17 cellular contexts compared by ENCODE assay signal in the genomic region with DNA sequence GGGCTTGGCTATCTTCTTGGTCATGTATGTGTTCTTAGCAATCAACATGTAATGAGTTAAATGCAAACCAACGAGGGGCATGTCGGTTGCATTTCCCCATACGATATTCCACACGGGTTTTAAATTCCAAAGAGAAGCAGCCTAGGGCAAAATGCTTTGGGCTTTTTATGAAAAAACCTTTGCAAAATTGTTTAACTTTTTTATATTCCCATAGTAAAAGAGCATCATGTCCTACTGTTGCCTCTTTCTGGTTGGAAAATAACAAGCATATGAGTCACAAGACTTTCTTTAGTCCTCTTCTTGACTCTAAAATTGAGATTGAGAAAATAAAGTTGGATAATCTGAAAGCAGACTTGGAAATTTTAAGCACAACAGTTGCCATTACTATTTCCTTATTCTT. TPM values are rescaled to one million over a fixed set of nuclear protein-coding genes. Genes with fewer than 3 reads are reported as not detected.
"Had no signal": no experiment of that assay in that cellular context is flagged by ENCODE, and none has a peak within 500 bp of the region (broad histone marks: within the 10 kb centered on the region; RNA-seq: fewer than 3 reads in every experiment).

No MANE protein-coding gene starts in this region.

- H3K4me1 Mint-ChIP-seq: activated CD4-positive, alpha-beta memory T cell treated with anti-CD3 and anti-CD28 coated beads, Interleukin-2, amount 10 ng/mL, durations not matched to agents 7 days and 5 days had no signal

- H3K9me3 Mint-ChIP-seq: activated CD4-positive, alpha-beta memory T cell treated with anti-CD3 and anti-CD28 coated beads, Interleukin-2, amount 10 ng/mL, durations not matched to agents 7 days and 5 days; activated T-cell treated with anti-CD3 and anti-CD28 coated beads, Interleukin-2, amount 50 U/mL, for 4 hours; mesothelial cell of epicardium; neural crest cell had no signal

- H3K27ac ChIP-seq: body of pancreas, coronary artery, lower lobe of right lung, thoracic aorta had no signal

- DNase-seq: activated CD4-positive, alpha-beta memory T cell treated with anti-CD3 and anti-CD28 coated beads, Interleukin-2, amount 10 ng/mL, durations not matched to agents 7 days and 5 days; activated CD4-positive, alpha-beta T cell treated with anti-CD3 and anti-CD28 coated beads for 4 hours; activated effector memory CD4-positive, alpha-beta T cell treated with anti-CD3 and anti-CD28 coated beads, Interleukin-2, amount 50 U/mL, for 16 hours; activated T-cell treated with anti-CD3 and anti-CD28 coated beads, Interleukin-2, amount 50 U/mL, for 4 hours; amygdala; central memory CD4-positive, alpha-beta T cell; foreskin fibroblast; lower lobe of right lung; stimulated activated CD4-positive, alpha-beta T cell treated with anti-CD3 and anti-CD28 coated beads, Interleukin-2, amount 100 ng/mL, for 24 hours; T-helper 17 cell had no signal

- ATAC-seq: activated naive CD4-positive, alpha-beta T cell treated with anti-CD3 and anti-CD28 coated beads, Interleukin-2, amount 50 U/mL, for 72 hours; activated T-cell treated with anti-CD3 and anti-CD28 coated beads, Interleukin-2, amount 50 U/mL, for 4 hours; body of pancreas; lower lobe of right lung; T-helper 17 cell had no signal

- H3K4me3 Mint-ChIP-seq: activated CD4-positive, alpha-beta memory T cell treated with anti-CD3 and anti-CD28 coated beads, Interleukin-2, amount 10 ng/mL, durations not matched to agents 7 days and 5 days; activated T-cell treated with anti-CD3 and anti-CD28 coated beads, Interleukin-2, amount 50 U/mL, for 4 hours; mesothelial cell of epicardium; neural crest cell; T-helper 17 cell had no signal

- H3K27ac Mint-ChIP-seq: activated CD4-positive, alpha-beta memory T cell treated with anti-CD3 and anti-CD28 coated beads, Interleukin-2, amount 10 ng/mL, durations not matched to agents 7 days and 5 days; activated naive CD4-positive, alpha-beta T cell treated with anti-CD3 and anti-CD28 coated beads, Interleukin-2, amount 50 U/mL, for 72 hours; mesothelial cell of epicardium; T-helper 17 cell had no signal

- H3K4me3 ChIP-seq: body of pancreas, coronary artery, lower lobe of right lung, psoas muscle, thoracic aorta had no signal

- H3K36me3 Mint-ChIP-seq: mesothelial cell of epicardium had no signal

- H3K27me3 ChIP-seq: body of pancreas had no signal

- H3K9me3 ChIP-seq: body of pancreas, lower lobe of right lung, psoas muscle, thoracic aorta had no signal

- H3K4me1 ChIP-seq: body of pancreas, lower lobe of right lung, psoas muscle had no signal

- H3K27me3 Mint-ChIP-seq: activated CD4-positive, alpha-beta memory T cell treated with anti-CD3 and anti-CD28 coated beads, Interleukin-2, amount 10 ng/mL, durations not matched to agents 7 days and 5 days; T-helper 17 cell had no signal

- H3K36me3 ChIP-seq: lower lobe of right lung, thoracic aorta had no signal

RNA-seq across cellular contexts. Expression of a gene that starts 3.8 kb away (rescaled TPM):
- total RNA-seq: activated CD4-positive, alpha-beta memory T cell treated with anti-CD3 and anti-CD28 coated beads, Interleukin-2, amount 10 ng/mL, durations not matched to agents 7 days and 5 days; activated T-cell treated with anti-CD3 and anti-CD28 coated beads, Interleukin-2, amount 50 U/mL, for 4 hours; T-helper 17 cell had no signal
